Comparison of ENCODE assay signal across 9 cellular contexts in the genomic region with DNA sequence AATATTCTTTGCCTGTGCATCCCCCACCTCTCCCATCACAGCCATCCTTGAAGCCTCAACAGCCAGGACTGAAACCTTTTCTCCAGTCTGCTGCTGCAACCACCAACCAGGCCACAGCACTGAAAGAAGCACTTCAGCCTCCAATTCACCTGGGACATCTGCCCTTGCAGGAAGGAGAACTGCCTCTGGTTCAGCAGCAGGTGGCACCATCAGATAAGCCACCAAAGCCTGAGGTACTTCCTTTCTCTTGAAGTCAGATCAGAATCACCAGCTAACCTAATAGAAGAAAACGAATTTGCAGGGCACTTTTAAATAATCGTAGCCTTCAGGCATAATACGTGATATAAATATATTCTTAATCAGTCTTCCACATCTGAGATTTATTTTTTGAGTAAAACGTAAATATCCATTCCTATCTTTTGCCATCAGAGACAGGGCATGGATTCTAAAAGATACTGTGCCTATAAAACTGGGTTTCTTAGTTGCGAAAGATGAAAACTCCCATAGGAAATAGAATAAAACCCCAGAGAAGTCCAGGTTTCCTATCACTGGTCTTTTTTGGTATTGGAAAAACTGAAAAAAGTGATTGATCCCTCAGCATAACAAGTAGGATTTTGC. TPM values are rescaled to one million over a fixed set of nuclear protein-coding genes. Genes with fewer than 3 reads are reported as not detected.
DNase-seq lines count a peak whose midpoint lies in the region; ATAC-seq and TF ChIP-seq lines count a peak whose summit lies in the region.
"Had no signal": no experiment of that assay in that cellular context is flagged by ENCODE, and none has a peak within 500 bp of the region (broad histone marks: within the 10 kb centered on the region; RNA-seq: fewer than 3 reads in every experiment).

No MANE protein-coding gene starts in this region.

- H3K27ac ChIP-seq in CD8-positive, alpha-beta T cell (ENCODE audit: low read depth, low read length), result no peak overlapping the region
- no peak overlapping the region for H3K27ac ChIP-seq in lower lobe of right lung
- H3K27ac ChIP-seq: SJSA1 had no signal

- no peak overlapping the region for H3K4me3 ChIP-seq in CD8-positive, alpha-beta T cell (ENCODE audit: low read depth, low read length)
- no peak overlapping the region for H3K4me3 ChIP-seq in lower lobe of right lung
- H3K4me3 ChIP-seq: SJSA1 had no signal

- no peaks in the 10 kb centered on the region for H3K4me1 Mint-ChIP-seq in CD8-positive, alpha-beta T cell (ENCODE audit: low read depth)

- H3K4me1 ChIP-seq in CD8-positive, alpha-beta T cell (ENCODE audit: insufficient read depth, low read length), result peaks cover 6% of the 10 kb centered on the region
- no peaks in the 10 kb centered on the region for H3K4me1 ChIP-seq in lower lobe of right lung
- H3K4me1 ChIP-seq: SJSA1 had no signal

- TF ChIP-seq CTCF in CD8-positive, alpha-beta T cell (IDR thresholded peaks at IDR 0.05), result peak; percentile 90
- TF ChIP-seq CTCF in lower lobe of right lung (IDR thresholded peaks at IDR 0.05), result peak; percentile 71

- H3K36me3 Mint-ChIP-seq in CD8-positive, alpha-beta T cell, result no peaks in the 10 kb centered on the region

- DNase-seq in CD8-positive, alpha-beta T cell, result peak; percentile 34 to 76 (median 58)
- DNase-seq in NCI-H2227 treated with DMSO at 0.1 percent for 48 hours (lab: John Stamatoyannopoulos, UW) (peak; percentile 18), cerebellar cortex (ENCODE audit: low spot score) (peak; percentile 69), lower lobe of right lung (no peak)
- peak; percentile 1 to 31 (median 18) for DNase-seq in activated CD4-positive, CD25-positive, alpha-beta regulatory T cell (lab: John Stamatoyannopoulos, UW)
- peak; percentile 24 to 25 for DNase-seq in stimulated activated CD8-positive, alpha-beta memory T cell treated with anti-CD3 and anti-CD28 coated beads, Interleukin-15, amount 100 ng/mL, for 48 hours (ENCODE audit: low read depth in 2 of 2)

- CTCF ChIA-PET in CD8-positive, alpha-beta T cell (lab: Charles Lee), result interaction anchor here (0.6 to 1.1 kb wide), 7 partner anchors 50 to 1111 kb away, joined by 3 to 6 read pairs (median 3); no protein-coding TSS in a partner anchor

- peaks cover 4% of the 10 kb centered on the region for H3K27me3 Mint-ChIP-seq in CD8-positive, alpha-beta T cell (ENCODE audit: low read depth)

- H3K36me3 ChIP-seq in CD8-positive, alpha-beta T cell (ENCODE audit: insufficient read depth, low read length), result no peaks in the 10 kb centered on the region
- H3K36me3 ChIP-seq in lower lobe of right lung, result no peaks in the 10 kb centered on the region
- H3K36me3 ChIP-seq: SJSA1 had no signal

- H3K4me3 Mint-ChIP-seq in CD8-positive, alpha-beta T cell, result no peak overlapping the region

- ATAC-seq in CD8-positive, alpha-beta T cell, result peak; percentile 77
- ATAC-seq in GM19328 (IDR thresholded peaks at IDR 0.05; ENCODE audit: unreplicated experiment) (peak; percentile 97), HG03342 (IDR thresholded peaks at IDR 0.05; ENCODE audit: unreplicated experiment) (peak; percentile 99), lower lobe of right lung (peak; percentile 83 to 86)

- no peaks in the 10 kb centered on the region for H3K27me3 ChIP-seq in CD8-positive, alpha-beta T cell (ENCODE audit: insufficient read depth, low read length)
- H3K27me3 ChIP-seq in lower lobe of right lung (ENCODE audit: low read depth), result no peaks in the 10 kb centered on the region

- intact Hi-C loops in CD8-positive, alpha-beta T cell (cut with DNase I, micrococcal nuclease), result loop anchor here (1.0 to 5.0 kb wide), 5 partner anchors 87 to 1702 kb away; a partner anchor contains a TSS
- intact Hi-C loops in lower lobe of right lung (cut with DNase I), result no loop called here

- H3K27ac Mint-ChIP-seq in CD8-positive, alpha-beta T cell, result no peak overlapping the region

- no peaks in the 10 kb centered on the region for H3K9me3 Mint-ChIP-seq in CD8-positive, alpha-beta T cell

- H3K9me3 ChIP-seq in CD8-positive, alpha-beta T cell (ENCODE audit: low read length), result no peaks in the 10 kb centered on the region
- H3K9me3 ChIP-seq in lower lobe of right lung, result no peaks in the 10 kb centered on the region
- H3K9me3 ChIP-seq: SJSA1 had no signal

- POLR2A ChIA-PET in CD8-positive, alpha-beta T cell (lab: Charles Lee), result interaction anchor here (0.6 kb wide), 1 partner anchor 71 kb away, joined by 3 read pairs; no protein-coding TSS in a partner anchor

RNA-seq across cellular contexts. Expression of a gene that starts 9.5 kb away (rescaled TPM):
- not detected for total RNA-seq in CD8-positive, alpha-beta T cell
- total RNA-seq in lower lobe of right lung, result not detected
- total RNA-seq: SJSA1 had no signal

RNA-seq across cellular contexts. Expression of a gene that starts 27.0 kb away (rescaled TPM):
- not detected for total RNA-seq in CD8-positive, alpha-beta T cell
- total RNA-seq in lower lobe of right lung, result 0.12 TPM
- total RNA-seq: SJSA1 had no signal
